In genomic region chr2:235861383-235861782, GRCh38 we compare ENCODE assay signal across 23 cellular contexts.
"Had no signal": no experiment of that assay in that cellular context is flagged by ENCODE, and none has a peak within 500 bp of the region (broad histone marks: within the 10 kb centered on the region; RNA-seq: fewer than 3 reads in every experiment).

No MANE protein-coding gene starts in this region.

- H3K9me3 ChIP-seq: colonic mucosa, esophagus squamous epithelium, ovary, psoas muscle, right lobe of liver, suprapubic skin, transverse colon, upper lobe of right lung, uterus had no signal

- H3K27me3 ChIP-seq: colonic mucosa, esophagus squamous epithelium, ovary, right lobe of liver, suprapubic skin, transverse colon, upper lobe of right lung, uterus had no signal

- H3K27ac ChIP-seq: colonic mucosa, esophagus squamous epithelium, ovary, psoas muscle, right lobe of liver, suprapubic skin, transverse colon, upper lobe of right lung, uterus had no signal

- H3K4me1 ChIP-seq: colonic mucosa, esophagus squamous epithelium, psoas muscle, right lobe of liver, transverse colon, upper lobe of right lung, uterus had no signal

- H3K36me3 ChIP-seq: colonic mucosa, esophagus squamous epithelium, ovary, right lobe of liver, suprapubic skin, transverse colon, upper lobe of right lung, uterus had no signal

- ATAC-seq: psoas muscle; right lobe of liver; stimulated activated naive CD8-positive, alpha-beta T cell treated with anti-CD3 and anti-CD28 coated beads, Interleukin-15, amount 100 ng/mL, for 72 hours; upper lobe of right lung had no signal

- H3K4me3 ChIP-seq: colonic mucosa, esophagus squamous epithelium, lung, ovary, psoas muscle, right lobe of liver, smooth muscle cell, suprapubic skin, transverse colon, upper lobe of right lung, uterus had no signal

- DNase-seq: colonic mucosa; effector memory CD4-positive, alpha-beta T cell; erythroblast; esophagus squamous epithelium; hypothalamus; kidney; natural killer cell; occipital lobe; ovary; psoas muscle; right lobe of liver; stimulated activated CD4-positive, alpha-beta T cell treated with anti-CD3 and anti-CD28 coated beads, Interleukin-12 subunit alpha, Interleukin-12 subunit beta, amount 100 ng/mL, for 4 hours; stimulated activated CD4-positive, alpha-beta T cell treated with anti-CD3 and anti-CD28 coated beads, Interleukin-1b, Interleukin-23, amount 100 ng/mL, for 48 hours; stimulated activated CD4-positive, alpha-beta T cell treated with anti-CD3 and anti-CD28 coated beads, Interleukin-4, amount 100 ng/mL, for 1 hour; stimulated activated CD8-positive, alpha-beta memory T cell treated with anti-CD3 and anti-CD28 coated beads, Interleukin-4, amount 100 ng/mL, for 48 hours; stimulated activated naive CD4-positive, alpha-beta T cell; stimulated activated naive CD8-positive, alpha-beta T cell treated with anti-CD3 and anti-CD28 coated beads, Interleukin-15, amount 100 ng/mL, for 72 hours; transverse colon; upper lobe of right lung; uterus had no signal
